1 cellular context compared by ENCODE assay signal in the genomic region with DNA sequence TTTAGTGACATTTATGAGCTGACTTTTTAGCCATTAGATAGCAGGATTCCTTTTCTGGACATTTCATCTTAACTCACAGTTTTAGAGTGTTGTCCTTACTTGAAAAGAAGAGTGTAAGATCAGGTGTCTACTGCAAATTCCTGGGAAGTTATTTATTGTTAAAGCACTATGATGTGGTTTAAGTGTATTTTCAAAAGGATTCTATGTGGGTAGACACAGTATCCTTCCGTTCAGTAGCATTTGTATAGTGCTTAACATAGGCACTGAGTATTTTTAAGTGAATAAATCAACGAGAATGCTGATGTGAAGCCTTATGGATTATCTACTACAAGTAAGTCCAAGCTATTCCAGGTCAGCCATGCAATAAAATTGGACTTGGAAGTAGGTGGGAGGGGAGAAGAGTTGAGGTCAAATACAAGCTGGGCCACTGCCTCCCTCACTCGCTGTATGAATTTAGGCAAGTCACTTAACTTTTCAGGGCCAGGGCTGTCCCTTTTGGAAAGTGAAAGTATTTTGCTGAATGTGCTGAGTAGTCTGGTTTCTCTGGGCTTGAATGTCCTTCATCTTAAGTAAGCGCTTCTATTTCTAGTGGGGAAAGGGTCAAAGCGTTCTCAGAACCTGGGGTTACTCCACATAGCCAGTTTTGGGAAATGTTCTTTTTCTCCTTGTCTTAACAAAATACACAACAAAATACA.
A peak's percentile ranks its signal among the peaks of the same experiment; 100 is the strongest.
TF ChIP-seq lines count a peak whose summit lies in the region.

No MANE protein-coding gene starts in this region.

TF ChIP-seq in IMR-90, 13 proteins besides CTCF, POLR2A, EP300 and RAD21:
- TF ChIP-seq SMC3 (IDR thresholded peaks at IDR 0.05; ENCODE audit: low read depth, low read length) (no peak), MAFK (IDR thresholded peaks at IDR 0.05; ENCODE audit: low read depth, low read length) (0 out of 2 replicates have a peak, but pooled peaks have one; percentile 28), BHLHE40 (IDR thresholded peaks at IDR 0.05; ENCODE audit: low read depth, low read length) (no peak)
TF ChIP-seq in IMR-90: peak in this region for 1.
